In the genomic region with DNA sequence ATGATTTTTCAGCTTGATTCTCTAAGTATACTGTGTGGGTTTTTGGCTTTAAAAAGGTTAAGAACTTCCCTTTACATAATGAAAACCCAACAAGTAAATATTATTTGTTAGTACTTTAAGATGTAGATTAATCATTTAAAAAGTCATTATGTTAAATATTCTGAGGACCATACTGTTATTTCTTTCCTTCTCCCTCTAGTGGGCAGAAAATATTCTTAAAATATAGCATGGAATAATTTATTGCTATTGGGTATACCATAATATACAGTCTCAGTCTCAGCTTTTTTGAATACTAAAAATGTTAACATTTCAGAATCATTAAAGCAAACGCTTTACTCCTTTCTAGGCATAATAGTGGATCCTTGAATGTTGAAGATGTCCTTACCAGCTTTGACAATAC, we compare ENCODE assay signal across 15 cellular contexts. TPM values are rescaled to one million over a fixed set of nuclear protein-coding genes. Genes with fewer than 3 reads are reported as not detected.
DNase-seq lines count a peak whose midpoint lies in the region; ATAC-seq and TF ChIP-seq lines count a peak whose summit lies in the region.
"Had no signal": no experiment of that assay in that cellular context is flagged by ENCODE, and none has a peak within 500 bp of the region (broad histone marks: within the 10 kb centered on the region; RNA-seq: fewer than 3 reads in every experiment).

No MANE protein-coding gene starts in this region.

- H3K36me3 Mint-ChIP-seq in natural killer cell, result peaks cover 16% of the 10 kb centered on the region
- peaks cover 20% of the 10 kb centered on the region for H3K36me3 Mint-ChIP-seq in natural killer cell treated with Interleukin-12 subunit alpha and Interleukin-12 subunit beta and Interleukin-15 and Interleukin-18, amount 100 ng/mL, for 72 hours
- peaks cover 6% of the 10 kb centered on the region for H3K36me3 Mint-ChIP-seq in activated CD8-positive, alpha-beta T cell treated with anti-CD3 and anti-CD28 coated beads for 36 hours (ENCODE audit: low read depth)

- H3K27ac ChIP-seq in Panc1 (ENCODE audit: low read length) (no peak overlapping the region), esophagus muscularis mucosa (replicated peaks in 1 of 4) (no peak overlapping the region)
- H3K27ac ChIP-seq: BLaER1, lower lobe of right lung, pancreas had no signal

- H3K4me1 ChIP-seq in Panc1 (ENCODE audit: control insufficient read depth, insufficient read depth, low read length) (no peaks in the 10 kb centered on the region; the same call in 1 of the 2 replicates), esophagus muscularis mucosa (no peaks in the 10 kb centered on the region)
- H3K4me1 ChIP-seq: BLaER1, lower lobe of right lung, pancreas had no signal

- TF ChIP-seq POLR2A in esophagus muscularis mucosa (IDR thresholded peaks at IDR 0.05; ENCODE audit: low read depth), result no peak

- H3K4me3 ChIP-seq in Panc1 (ENCODE audit: low read depth in 2 of 2, low read length in 2 of 2) (no peak overlapping the region), esophagus muscularis mucosa (no peak overlapping the region)
- H3K4me3 ChIP-seq: BLaER1, lower lobe of right lung, pancreas had no signal

- peak; percentile 20 for TF ChIP-seq CTCF in natural killer cell (IDR thresholded peaks at IDR 0.05)
- peak; percentile 33; the same call in 1 of the 2 replicates for TF ChIP-seq CTCF in Panc1 (IDR thresholded peaks at IDR 0.05)
- peak in 2 of 3 experiments; percentile 4 to 12 for TF ChIP-seq CTCF in esophagus muscularis mucosa (IDR thresholded peaks at IDR 0.05)
- no peak for TF ChIP-seq CTCF in activated CD8-positive, alpha-beta T cell treated with anti-CD3 and anti-CD28 coated beads for 36 hours (IDR thresholded peaks at IDR 0.05)

- H3K4me1 Mint-ChIP-seq in natural killer cell, result peaks cover 19% of the 10 kb centered on the region in 2 donors
- peaks cover 8 to 11% of the 10 kb centered on the region in 2 donors for H3K4me1 Mint-ChIP-seq in natural killer cell treated with Interleukin-12 subunit alpha and Interleukin-12 subunit beta and Interleukin-15 and Interleukin-18, amount 100 ng/mL, for 72 hours (ENCODE audit: low read depth in 2 of 2)
- peaks cover 20% of the 10 kb centered on the region for H3K4me1 Mint-ChIP-seq in activated CD8-positive, alpha-beta T cell treated with anti-CD3 and anti-CD28 coated beads for 36 hours (ENCODE audit: low read depth)

- no peaks in the 10 kb centered on the region for H3K27me3 Mint-ChIP-seq in natural killer cell (ENCODE audit: low read depth in 2 of 2)
- no peaks in the 10 kb centered on the region for H3K27me3 Mint-ChIP-seq in natural killer cell treated with Interleukin-12 subunit alpha and Interleukin-12 subunit beta and Interleukin-15 and Interleukin-18, amount 100 ng/mL, for 72 hours
- no peaks in the 10 kb centered on the region for H3K27me3 Mint-ChIP-seq in activated CD8-positive, alpha-beta T cell treated with anti-CD3 and anti-CD28 coated beads for 36 hours
- H3K27me3 Mint-ChIP-seq: activated B cell treated with CpG ODN at 0.5 μM for 24 hours; activated naive CD8-positive, alpha-beta T cell treated with anti-CD3 and anti-CD28 coated beads, Interleukin-2, amount 50 U/mL, for 24 hours had no signal

- TF ChIP-seq EP300 in esophagus muscularis mucosa (IDR thresholded peaks at IDR 0.05), result no peak

- no peak for DNase-seq in natural killer cell
- no peak for DNase-seq in natural killer cell treated with Interleukin-12 subunit alpha and Interleukin-12 subunit beta and Interleukin-15 and Interleukin-18, amount 100 ng/mL, for 72 hours (ENCODE audit: low spot score)
- DNase-seq in Panc1 (ENCODE audit: low read depth, low spot score), result no peak
- no peak for DNase-seq in esophagus muscularis mucosa (ENCODE audit: extremely low spot score)
- DNase-seq in activated CD8-positive, alpha-beta T cell treated with anti-CD3 and anti-CD28 coated beads for 36 hours, result no peak
- DNase-seq in HK-2 (ENCODE audit: unreplicated experiment), result no peak
- DNase-seq in globus pallidus (ENCODE audit: low spot score), result no peak
- no peak for DNase-seq in DMS153 treated with DMSO at 0.1 percent for 48 hours (lab: John Stamatoyannopoulos, UW; ENCODE audit: unreplicated experiment)
- DNase-seq: activated B cell treated with CpG ODN at 0.5 μM for 24 hours; activated naive CD8-positive, alpha-beta T cell treated with anti-CD3 and anti-CD28 coated beads, Interleukin-2, amount 50 U/mL, for 24 hours; activated T-cell treated with anti-CD3 and anti-CD28 coated beads for 4 hours; lower lobe of right lung; pancreas; SHP77 had no signal

- no peaks in the 10 kb centered on the region for H3K36me3 ChIP-seq in Panc1 (ENCODE audit: control insufficient read depth, insufficient read depth, low read length)
- H3K36me3 ChIP-seq in esophagus muscularis mucosa, result no peaks in the 10 kb centered on the region
- H3K36me3 ChIP-seq: BLaER1, lower lobe of right lung, pancreas had no signal

- intact Hi-C loops in natural killer cell (cut with micrococcal nuclease), result no loop called here
- intact Hi-C loops in Panc1 (cut with micrococcal nuclease; ENCODE audit: unreplicated experiment), result loop anchor here (5.0 kb wide), 3 partner anchors 87 to 567 kb away; no protein-coding TSS in a partner anchor
- intact Hi-C loops in esophagus muscularis mucosa (cut with DNase I), result loop anchor here (10.0 kb wide), 1 partner anchor 565 kb away; no protein-coding TSS in a partner anchor
- intact Hi-C loops in activated CD8-positive, alpha-beta T cell treated with anti-CD3 and anti-CD28 coated beads for 36 hours (cut with micrococcal nuclease), result loop anchor here (5.0 kb wide), 1 partner anchor 567 kb away; no protein-coding TSS in a partner anchor

- no peaks in the 10 kb centered on the region for H3K9me3 Mint-ChIP-seq in natural killer cell
- no peaks in the 10 kb centered on the region for H3K9me3 Mint-ChIP-seq in natural killer cell treated with Interleukin-12 subunit alpha and Interleukin-12 subunit beta and Interleukin-15 and Interleukin-18, amount 100 ng/mL, for 72 hours
- no peaks in the 10 kb centered on the region for H3K9me3 Mint-ChIP-seq in activated CD8-positive, alpha-beta T cell treated with anti-CD3 and anti-CD28 coated beads for 36 hours

- CTCF ChIA-PET in Panc1 (lab: Charles Lee), result interaction anchor here (0.6 to 0.7 kb wide), 2 partner anchors 20 to 352 kb away, joined by 3 to 16 read pairs; no protein-coding TSS in a partner anchor
- CTCF ChIA-PET in activated CD8-positive, alpha-beta T cell treated with anti-CD3 and anti-CD28 coated beads for 36 hours (lab: Charles Lee), result interaction anchor here (1.0 to 10.0 kb wide), 7 partner anchors 12 to 567 kb away, joined by 3 to 82 read pairs (median 4); no protein-coding TSS in a partner anchor

- 83% methylated on average over 1 of the region's 1 CpG for WGBS in esophagus muscularis mucosa

- in situ Hi-C loops in Panc1 (cut with HindIII; ENCODE audit: low pct_unique_long_range_greater_than_20kb, low sequenced_read_pairs), result loop anchor here (25.0 kb wide), 1 partner anchor 97 kb away; no protein-coding TSS in a partner anchor

- H3K27me3 ChIP-seq in Panc1 (ENCODE audit: control insufficient read depth, insufficient read depth, low read length), result no peaks in the 10 kb centered on the region
- H3K27me3 ChIP-seq in esophagus muscularis mucosa, result no peaks in the 10 kb centered on the region
- H3K27me3 ChIP-seq: BLaER1, pancreas had no signal

- H3K9me3 ChIP-seq in Panc1 (ENCODE audit: control insufficient read depth, insufficient read depth, low read depth, low read length) (no peaks in the 10 kb centered on the region), esophagus muscularis mucosa (no peaks in the 10 kb centered on the region)
- H3K9me3 ChIP-seq: lower lobe of right lung, pancreas had no signal

- POLR2A ChIA-PET in Panc1 (lab: Charles Lee), result no interaction called here
- POLR2A ChIA-PET in activated CD8-positive, alpha-beta T cell treated with anti-CD3 and anti-CD28 coated beads for 36 hours (lab: Charles Lee), result interaction anchor here (1.5 kb wide), 1 partner anchor 28 kb away, joined by 3 read pairs; a partner anchor contains a TSS

- H3K4me3 Mint-ChIP-seq in natural killer cell, result no peak overlapping the region
- no peak overlapping the region for H3K4me3 Mint-ChIP-seq in natural killer cell treated with Interleukin-12 subunit alpha and Interleukin-12 subunit beta and Interleukin-15 and Interleukin-18, amount 100 ng/mL, for 72 hours
- H3K4me3 Mint-ChIP-seq in activated CD8-positive, alpha-beta T cell treated with anti-CD3 and anti-CD28 coated beads for 36 hours, result no peak overlapping the region
- H3K4me3 Mint-ChIP-seq: activated B cell treated with CpG ODN at 0.5 μM for 24 hours; activated naive CD8-positive, alpha-beta T cell treated with anti-CD3 and anti-CD28 coated beads, Interleukin-2, amount 50 U/mL, for 24 hours had no signal

- BruUV-seq in Panc1 (replicated peaks; lab: Mats Ljungman, UMichigan), result no TSS peak

- H3K27ac Mint-ChIP-seq in natural killer cell, result no peak overlapping the region
- no peak overlapping the region for H3K27ac Mint-ChIP-seq in natural killer cell treated with Interleukin-12 subunit alpha and Interleukin-12 subunit beta and Interleukin-15 and Interleukin-18, amount 100 ng/mL, for 72 hours
- H3K27ac Mint-ChIP-seq in activated CD8-positive, alpha-beta T cell treated with anti-CD3 and anti-CD28 coated beads for 36 hours, result no peak overlapping the region
- H3K27ac Mint-ChIP-seq: activated B cell treated with CpG ODN at 0.5 μM for 24 hours; activated naive CD8-positive, alpha-beta T cell treated with anti-CD3 and anti-CD28 coated beads, Interleukin-2, amount 50 U/mL, for 24 hours had no signal

- ATAC-seq in natural killer cell (no peak), Panc1 (no peak)
- ATAC-seq in natural killer cell treated with Interleukin-12 subunit alpha and Interleukin-12 subunit beta and Interleukin-15 and Interleukin-18, amount 100 ng/mL, for 72 hours, result no peak
- no peak for ATAC-seq in activated CD8-positive, alpha-beta T cell treated with anti-CD3 and anti-CD28 coated beads for 36 hours
- ATAC-seq: activated naive CD8-positive, alpha-beta T cell treated with anti-CD3 and anti-CD28 coated beads, Interleukin-2, amount 50 U/mL, for 24 hours; lower lobe of right lung; pancreas had no signal

RNA-seq across cellular contexts. Expression of a gene that starts 28.1 kb away (rescaled TPM):
- 10 to 100 TPM; 18.1 to 25.0 (median 20.6) TPM for total RNA-seq in natural killer cell
- 10 to 100 TPM; 13.5 to 26.5 TPM for total RNA-seq in natural killer cell treated with Interleukin-12 subunit alpha and Interleukin-12 subunit beta and Interleukin-15 and Interleukin-18, amount 100 ng/mL, for 72 hours
- total RNA-seq in Panc1 (2021; ENCODE audit: unreplicated experiment), result 12.6 TPM
- 8.6 TPM for polyA plus RNA-seq in Panc1 (2012; ENCODE audit: insufficient read length)
- 1 to 10 TPM; 5.8 to 8.3 (median 6.9) TPM for total RNA-seq in esophagus muscularis mucosa
- 10 to 100 TPM; 12.1 to 14.1 TPM for total RNA-seq in activated CD8-positive, alpha-beta T cell treated with anti-CD3 and anti-CD28 coated beads for 36 hours

RNA-seq across cellular contexts. Expression of a gene that starts 28.6 kb away (rescaled TPM):
- 10 to 100 TPM; 17.2 to 23.2 (median 18.4) TPM for total RNA-seq in natural killer cell
- total RNA-seq in natural killer cell treated with Interleukin-12 subunit alpha and Interleukin-12 subunit beta and Interleukin-15 and Interleukin-18, amount 100 ng/mL, for 72 hours, result 10 to 100 TPM; 19.4 to 20.3 TPM
- total RNA-seq in Panc1 (2021; ENCODE audit: unreplicated experiment), result 42.5 TPM
- polyA plus RNA-seq in Panc1 (2012; ENCODE audit: insufficient read length), result 25.6 TPM
- total RNA-seq in esophagus muscularis mucosa, result 10 to 100 TPM; 33.6 to 38.6 (median 35.3) TPM
- 10 to 100 TPM; 25.0 to 25.2 TPM for total RNA-seq in activated CD8-positive, alpha-beta T cell treated with anti-CD3 and anti-CD28 coated beads for 36 hours
